Comparison of ENCODE assay signal across 7 cellular contexts in genomic region chr7:48875300-48875916, GRCh38. TPM values are rescaled to one million over a fixed set of nuclear protein-coding genes. Genes with fewer than 3 reads are reported as not detected.
DNase-seq lines count a peak whose midpoint lies in the region; ATAC-seq and TF ChIP-seq lines count a peak whose summit lies in the region.

No MANE protein-coding gene starts in this region.

- no peaks in the 10 kb centered on the region for H3K4me1 ChIP-seq in colonic mucosa

- H3K79me2 ChIP-seq in neural cell (replicated peaks; ENCODE audit: insufficient read depth, low read length), result no peaks in the 10 kb centered on the region

- H3F3A ChIP-seq in neural cell (ENCODE audit: insufficient read depth, low read length, poor library complexity, severe bottlenecking), result no peaks in the 10 kb centered on the region

- H3K9ac ChIP-seq in colonic mucosa (ENCODE audit: low read depth in 2 of 2, low read length in 2 of 2), result no peak overlapping the region
- no peak overlapping the region for H3K9ac ChIP-seq in neural cell (ENCODE audit: low read length)

- H3K9me3 ChIP-seq in colonic mucosa, result no peaks in the 10 kb centered on the region
- no peaks in the 10 kb centered on the region for H3K9me3 ChIP-seq in neural cell (ENCODE audit: low read length)

- in situ Hi-C loops in GM13977 (cut with MboI; ENCODE audit: low pct_unique_long_range_greater_than_20kb, low sequenced_read_pairs, unreplicated experiment), result no loop called here

- TF ChIP-seq EP300 in neural cell (conservative IDR thresholded peaks at IDR 0.05; ENCODE audit: poor library complexity, severe bottlenecking), result no peak

- H3K27ac ChIP-seq in colonic mucosa, result no peak overlapping the region
- no peak overlapping the region for H3K27ac ChIP-seq in neural cell (ENCODE audit: low read length)

- H3K27me3 ChIP-seq in colonic mucosa (no peaks in the 10 kb centered on the region), neural cell (ENCODE audit: insufficient read depth, low read depth, low read length) (no peaks in the 10 kb centered on the region)

- intact Hi-C loops in colonic mucosa (cut with DNase I) (no loop called here), posterior vena cava (cut with DNase I) (no loop called here)

- H3K4me2 ChIP-seq in neural cell (ENCODE audit: low read length), result no peak overlapping the region

- H3K4me3 ChIP-seq in colonic mucosa, result no peak overlapping the region
- no peak overlapping the region for H3K4me3 ChIP-seq in neural cell (ENCODE audit: low read length)

- H2AFZ ChIP-seq in neural cell (ENCODE audit: low read depth, low read length), result no peak overlapping the region

- DNase-seq in GM13977 (ENCODE audit: low spot score), result no peak
- DNase-seq in NCI-H345 (lab: John Stamatoyannopoulos, UW), result peak; percentile 72
- peak; percentile 28 for DNase-seq in colonic mucosa
- no peak for DNase-seq in posterior vena cava (ENCODE audit: low spot score)
- no peak for DNase-seq in GDM1 (lab: John Stamatoyannopoulos, UW)

- TF ChIP-seq RAD21 in neural cell (conservative IDR thresholded peaks at IDR 0.05), result peak; percentile 70

- no peaks in the 10 kb centered on the region for H3K9me2 ChIP-seq in neural cell (ENCODE audit: insufficient read depth, low read length)

- no peak for ATAC-seq in HG03175 (IDR thresholded peaks at IDR 0.05; ENCODE audit: unreplicated experiment)

- H3K36me3 ChIP-seq in colonic mucosa (no peaks in the 10 kb centered on the region), neural cell (ENCODE audit: insufficient read depth, low read length) (no peaks in the 10 kb centered on the region)

- no peaks in the 10 kb centered on the region for H4K20me1 ChIP-seq in neural cell (ENCODE audit: insufficient read depth)

- TF ChIP-seq CTCF in GM13977 (IDR thresholded peaks at IDR 0.05; ENCODE audit: extremely low read depth, insufficient read depth, missing control alignments) (peak; percentile 34), colonic mucosa (IDR thresholded peaks at IDR 0.05) (peak; percentile 46), neural cell (IDR thresholded peaks at IDR 0.05; ENCODE audit: poor library complexity, severe bottlenecking) (peak; percentile 55)

TF ChIP-seq in neural cell, 6 proteins besides CTCF, POLR2A, EP300 and RAD21:
- no peak for TF ChIP-seq EZH2 (IDR thresholded peaks at IDR 0.05; ENCODE audit: borderline replicate concordance, insufficient read depth, low read length, poor library complexity, severe bottlenecking)
- TF ChIP-seq SMC3 (conservative IDR thresholded peaks at IDR 0.05; ENCODE audit: poor library complexity), result peak; percentile 70
- TF ChIP-seq MXI1 (conservative IDR thresholded peaks at IDR 0.05; ENCODE audit: poor library complexity, severe bottlenecking), result no peak

RNA-seq across cellular contexts. Expression of gene CDC14C, which starts 48.9 kb away (rescaled TPM):
- total RNA-seq in colonic mucosa (not detected), posterior vena cava (not detected)
- not detected in 2 replicates for polyA plus RNA-seq in neural cell
- not detected in 2 replicates for polyA minus RNA-seq in neural cell

Comparison
In these comparisons a context has a peak if more than half of its experiments do, and no peak if none do; other contexts are left out.
1. DNase-seq: peak in NCI-H345 (single experiment) and colonic mucosa (single experiment); none in GM13977 (single experiment), posterior vena cava (single experiment) and GDM1 (single experiment).
2. Peak in every context shown above with its lines, with median percentiles within 50 percentile points of each other: CTCF ChIP-seq.